ENCODE assay signal across 9 cellular contexts in the genomic region with DNA sequence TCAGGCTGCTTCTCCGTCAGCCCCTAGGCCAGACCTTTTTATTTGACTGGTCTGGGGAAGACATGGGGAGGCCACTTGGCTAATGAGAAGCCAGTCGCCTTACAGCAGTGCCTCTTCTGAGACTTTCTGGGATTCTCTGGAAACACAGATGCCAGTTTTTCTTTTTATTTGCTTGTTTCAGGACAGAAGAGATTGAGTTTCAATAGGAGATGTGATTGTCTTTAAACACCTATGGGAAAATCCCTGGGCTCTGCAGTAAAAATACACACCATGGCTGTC. TPM values are rescaled to one million over a fixed set of nuclear protein-coding genes. Genes with fewer than 3 reads are reported as not detected.
DNase-seq lines count a peak whose midpoint lies in the region; ATAC-seq and TF ChIP-seq lines count a peak whose summit lies in the region.
"Had no signal": no experiment of that assay in that cellular context is flagged by ENCODE, and none has a peak within 500 bp of the region (broad histone marks: within the 10 kb centered on the region; RNA-seq: fewer than 3 reads in every experiment).

No MANE protein-coding gene starts in this region.

- H3K4me1 Mint-ChIP-seq in HFFc6 (ENCODE audit: low read depth) = no peaks in the 10 kb centered on the region; the same call in 1 of the 2 replicates

- no peaks in the 10 kb centered on the region for H3K9me3 ChIP-seq in PC-9 (ENCODE audit: insufficient read depth, low read depth)
- no peaks in the 10 kb centered on the region for H3K9me3 ChIP-seq in esophagus squamous epithelium

- DNase-seq in PC-9 (no peak), esophagus squamous epithelium (lab: John Stamatoyannopoulos, UW) (no peak), D341Med (ENCODE audit: low spot score) (no peak), CD1c-positive myeloid dendritic cell (ENCODE audit: extremely low spot score) (no peak), HFFc6 (no peak)
- DNase-seq: T1000 had no signal

- TF ChIP-seq POLR2A in esophagus squamous epithelium (IDR thresholded peaks at IDR 0.05) = no peak

- no peak for ATAC-seq in GM18909 (IDR thresholded peaks at IDR 0.05; ENCODE audit: poor library complexity, unreplicated experiment)

- H3K4me3 ChIP-seq in GM08714 (ENCODE audit: low read length) (peak overlapping the region; percentile 49; the same call in 1 of the 2 replicates), PC-9 (no peak overlapping the region), esophagus squamous epithelium (peak overlapping the region in 3 of 4 donors; percentile 22 to 49 (median 26)), rectal smooth muscle tissue (ENCODE audit: low read length) (peak overlapping the region; percentile 67)

- H3K9me2 ChIP-seq in PC-9 (ENCODE audit: insufficient read depth) = no peaks in the 10 kb centered on the region

- H3K27me3 ChIP-seq in PC-9 (ENCODE audit: insufficient read depth, low read depth) (peaks cover 23% of the 10 kb centered on the region; the same call in 1 of the 2 replicates), esophagus squamous epithelium (no peaks in the 10 kb centered on the region), rectal smooth muscle tissue (ENCODE audit: control insufficient read depth, insufficient read depth, low read length) (no peaks in the 10 kb centered on the region)

- H3K36me3 Mint-ChIP-seq in HFFc6 (ENCODE audit: low read depth) = no peaks in the 10 kb centered on the region

- no peak overlapping the region for H3K27ac Mint-ChIP-seq in HFFc6

- H3K9ac ChIP-seq in rectal smooth muscle tissue (ENCODE audit: low read length) = peak overlapping the region; percentile 80

- H3K4me1 ChIP-seq in PC-9 (replicated peaks; ENCODE audit: insufficient read depth) (no peaks in the 10 kb centered on the region), esophagus squamous epithelium (peaks cover 48 to 65% (median 59%) of the 10 kb centered on the region in 3 donors), rectal smooth muscle tissue (ENCODE audit: control insufficient read depth, insufficient read depth, low read length) (peaks cover 24% of the 10 kb centered on the region)

- H3K27me3 Mint-ChIP-seq in HFFc6 (ENCODE audit: insufficient read depth) = peaks cover 62% of the 10 kb centered on the region

- TSS peak; percentile 57 for BruUV-seq in PC-9 (replicated peaks; lab: Mats Ljungman, UMichigan)

- WGBS in esophagus squamous epithelium, 2 donors = 21 to 28% methylated on average over 2 of the region's 2 CpGs

- CTCF ChIA-PET in PC-9 (lab: Charles Lee) = no interaction called here

- TF ChIP-seq CTCF in PC-9 (conservative IDR thresholded peaks at IDR 0.05) (no peak), esophagus squamous epithelium (IDR thresholded peaks at IDR 0.05) (no peak), HFFc6 (IDR thresholded peaks at IDR 0.05) (no peak)

- no peak overlapping the region for H3K4me3 Mint-ChIP-seq in HFFc6

- no peaks in the 10 kb centered on the region for H3K79me2 ChIP-seq in PC-9 (ENCODE audit: low read depth)

- no peaks in the 10 kb centered on the region for H3F3A ChIP-seq in PC-9 (ENCODE audit: insufficient read depth, low read depth)

- H2AFZ ChIP-seq in PC-9 = no peak overlapping the region

- no peaks in the 10 kb centered on the region for H3K9me3 Mint-ChIP-seq in HFFc6

- no peaks in the 10 kb centered on the region for H4K20me1 ChIP-seq in PC-9 (ENCODE audit: insufficient read depth)

- intact Hi-C loops in PC-9 (cut with micrococcal nuclease; ENCODE audit: unreplicated experiment) (no loop called here), esophagus squamous epithelium (cut with DNase I) (no loop called here)

- POLR2A ChIA-PET in PC-9 (lab: Charles Lee; ENCODE audit: unreplicated experiment) = no interaction called here

- H3K36me3 ChIP-seq in PC-9 (ENCODE audit: low read depth) (no peaks in the 10 kb centered on the region), esophagus squamous epithelium (no peaks in the 10 kb centered on the region), rectal smooth muscle tissue (ENCODE audit: control insufficient read depth, insufficient read depth, low read length) (no peaks in the 10 kb centered on the region)

- no peak overlapping the region for H3K4me2 ChIP-seq in PC-9

- H3K27ac ChIP-seq in PC-9 (no peak overlapping the region), esophagus squamous epithelium (peak overlapping the region; percentile 84 to 93 (median 91)), rectal smooth muscle tissue (ENCODE audit: low read depth, low read length) (peak overlapping the region; percentile 95)

RNA-seq across cellular contexts. Expression of a gene that starts 15.4 kb away (rescaled TPM):
- total RNA-seq in PC-9 (2021) (11.1 and 13.8 TPM in 2 replicates), esophagus squamous epithelium (10 to 100 TPM; 29.7 to 46.2 (median 41.3) TPM)
- total RNA-seq in HFFc6 (2021; fragmentation: NEBNext Ultra II Directional; extraction: Animal tissue kit (Norgen Biotek cat#: 25700)) = 10 to 100 TPM; 12.7 to 18.5 (median 13.7) TPM
